In the genomic region with DNA sequence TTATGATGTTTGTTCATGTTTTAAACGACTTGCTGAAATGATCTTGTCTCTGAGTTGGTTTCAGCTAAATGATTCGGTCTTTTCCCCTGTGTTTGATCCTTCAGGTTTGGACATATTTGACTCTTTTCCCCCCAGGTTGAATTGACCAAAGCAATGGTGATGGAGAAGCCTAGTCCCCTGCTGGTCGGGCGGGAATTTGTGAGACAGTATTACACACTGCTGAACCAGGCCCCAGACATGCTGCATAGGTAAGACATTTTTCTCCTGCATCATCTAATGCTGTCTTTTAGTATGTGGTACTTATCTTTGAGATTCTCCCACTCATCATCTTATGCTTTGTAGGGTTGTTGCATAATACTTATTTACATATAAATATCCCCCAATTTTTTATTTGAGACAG, we compare ENCODE assay signal across 1 cellular context.
TF ChIP-seq lines count a peak whose summit lies in the region.

No MANE protein-coding gene starts in this region.

TF ChIP-seq in WTC11, 78 proteins besides CTCF, POLR2A, EP300 and RAD21 (continued from another document):
- TF ChIP-seq ZNF532 (CRISPR knock-in tag; IDR thresholded peaks at IDR 0.05; ENCODE audit: borderline replicate concordance) (no peak), RELA (CRISPR knock-in tag; IDR thresholded peaks at IDR 0.05; ENCODE audit: borderline replicate concordance) (no peak)
- TF ChIP-seq, protein P1, sequence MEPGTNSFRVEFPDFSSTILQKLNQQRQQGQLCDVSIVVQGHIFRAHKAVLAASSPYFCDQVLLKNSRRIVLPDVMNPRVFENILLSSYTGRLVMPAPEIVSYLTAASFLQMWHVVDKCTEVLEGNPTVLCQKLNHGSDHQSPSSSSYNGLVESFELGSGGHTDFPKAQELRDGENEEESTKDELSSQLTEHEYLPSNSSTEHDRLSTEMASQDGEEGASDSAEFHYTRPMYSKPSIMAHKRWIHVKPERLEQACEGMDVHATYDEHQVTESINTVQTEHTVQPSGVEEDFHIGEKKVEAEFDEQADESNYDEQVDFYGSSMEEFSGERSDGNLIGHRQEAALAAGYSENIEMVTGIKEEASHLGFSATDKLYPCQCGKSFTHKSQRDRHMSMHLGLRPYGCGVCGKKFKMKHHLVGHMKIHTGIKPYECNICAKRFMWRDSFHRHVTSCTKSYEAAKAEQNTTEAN (CRISPR knock-in tag; IDR thresholded peaks at IDR 0.05): no peak
